ENCODE assay signal across 16 cellular contexts in genomic region chr11:35112056-35112845, GRCh38. TPM values are rescaled to one million over a fixed set of nuclear protein-coding genes. Genes with fewer than 3 reads are reported as not detected.
A peak's percentile ranks its signal among the peaks of the same experiment; 100 is the strongest.
DNase-seq lines count a peak whose midpoint lies in the region; ATAC-seq, FAIRE-seq and TF ChIP-seq lines count a peak whose summit lies in the region.
"Had no signal": no experiment of that assay in that cellular context is flagged by ENCODE, and none has a peak within 500 bp of the region (broad histone marks: within the 10 kb centered on the region; RNA-seq: fewer than 3 reads in every experiment).

No MANE protein-coding gene starts in this region.

- TF ChIP-seq RAD21 in A549 (conservative IDR thresholded peaks at IDR 0.05 in 1 of 2, IDR thresholded peaks at IDR 0.05 in 1 of 2) (no peak), IMR-90 (IDR thresholded peaks at IDR 0.05; ENCODE audit: low read length) (no peak)

- H3K9me3 ChIP-seq in A549: no peaks in the 10 kb centered on the region
- H3K9me3 ChIP-seq in IMR-90 (ENCODE audit: control insufficient read depth, insufficient read depth, low read length): no peaks in the 10 kb centered on the region
- H3K9me3 ChIP-seq in PC-9 (ENCODE audit: insufficient read depth, low read depth): no peaks in the 10 kb centered on the region
- H3K9me3 ChIP-seq in esophagus (ENCODE audit: control insufficient read depth in 2 of 2, insufficient read depth in 1 of 2, low read depth in 1 of 2, low read length in 1 of 2): no peaks in the 10 kb centered on the region
- no peaks in the 10 kb centered on the region for H3K9me3 ChIP-seq in CD4-positive, alpha-beta memory T cell (ENCODE audit: control insufficient read depth in 1 of 2, low read length in 2 of 2)
- H3K9me3 ChIP-seq: Peyer's patch had no signal

- H3K9me1 ChIP-seq in IMR-90 (ENCODE audit: insufficient read depth, low read length): peaks cover 16% of the 10 kb centered on the region

- peaks cover 34 to 52% (median 45%) of the 10 kb centered on the region in 4 donors for H3K4me1 Mint-ChIP-seq in CD4-positive, alpha-beta memory T cell

- H3F3A ChIP-seq in PC-9 (ENCODE audit: insufficient read depth, low read depth): peaks cover 28% of the 10 kb centered on the region; the same call in 1 of the 2 replicates

- DNase-seq in A549 (ENCODE audit: low read depth in 1 of 2, low spot score in 1 of 2) (no peak), IMR-90 (peak; percentile 20), PC-9 (peak in 1 of 2 experiments; percentile 34), NCI-H2196 treated with DMSO at 0.1 percent for 48 hours (lab: John Stamatoyannopoulos, UW; ENCODE audit: unreplicated experiment) (no peak)
- DNase-seq in CD4-positive, alpha-beta memory T cell: no peak
- DNase-seq: activated CD4-positive, alpha-beta T cell treated with anti-CD3 and anti-CD28 coated beads for 48 hours; Peyer's patch; stimulated activated CD4-positive, alpha-beta T cell treated with anti-CD3 and anti-CD28 coated beads, Interleukin-4, amount 100 ng/mL, for 24 hours had no signal

- no peaks in the 10 kb centered on the region; the same call in 1 of the 2 replicates for H3K9me2 ChIP-seq in PC-9 (ENCODE audit: insufficient read depth)

- H3K4me2 ChIP-seq in A549 (no peak overlapping the region), IMR-90 (ENCODE audit: low read depth, low read length) (no peak overlapping the region), PC-9 (peak overlapping the region; percentile 45)
- H3K4me2 ChIP-seq: KMS-11 had no signal

- CTCF ChIA-PET in A549 (lab: Yijun Ruan, JAX) (interaction anchor here (1.0 to 1.4 kb wide), 3 partner anchors 11 to 186 kb away, joined by 3 to 5 read pairs (median 3); no protein-coding TSS in a partner anchor), IMR-90 (lab: Yijun Ruan, JAX) (interaction anchor here (0.5 kb wide), 1 partner anchor 108 kb away, joined by 3 read pairs; no protein-coding TSS in a partner anchor), PC-9 (lab: Charles Lee) (interaction anchor here (0.6 to 1.5 kb wide), 3 partner anchors 30 to 115 kb away, joined by 3 to 9 read pairs (median 3); no protein-coding TSS in a partner anchor)
- CTCF ChIA-PET in CD4-positive, alpha-beta memory T cell (lab: Charles Lee; ENCODE audit: partially characterized antibody): no interaction called here

- TF ChIP-seq POLR2A in A549 (IDR thresholded peaks at IDR 0.05; ENCODE audit: low read length): no peak
- TF ChIP-seq POLR2A in IMR-90 (IDR thresholded peaks at IDR 0.05; ENCODE audit: low read depth, low read length): no peak

- no peak for TF ChIP-seq EP300 in A549 (IDR thresholded peaks at IDR 0.05)

- peak overlapping the region; percentile 80 for H2BK5ac ChIP-seq in IMR-90 (ENCODE audit: low read depth, low read length, poor library complexity, severe bottlenecking)

- WGBS in A549 (ENCODE audit: missing lambda C conversion rate): 67% methylated on average over 12 of the region's 13 CpGs
- 80% methylated on average over 1 of the region's 13 CpGs; no CpG with 5 or more reads in 1 of the 2 experiments for WGBS in IMR-90 (ENCODE audit: extremely low coverage in 2 of 2, insufficient read length in 1 of 2), 2 experiments
- WGBS in esophagus, 2 donors: 58 to 69% methylated on average over 13 of the region's 13 CpGs

- no peak overlapping the region for H2AK9ac ChIP-seq in IMR-90 (replicated peaks; ENCODE audit: low read depth, low read length, poor library complexity)

- peak overlapping the region; percentile 89 for H2BK20ac ChIP-seq in IMR-90 (ENCODE audit: low read depth, low read length)

- H3K4me3 ChIP-seq in A549 (no peak overlapping the region), IMR-90 (ENCODE audit: insufficient read depth, low read depth, low read length) (no peak overlapping the region), PC-9 (no peak overlapping the region), esophagus (ENCODE audit: low read depth in 1 of 2, low read length in 2 of 2) (no peak overlapping the region)
- no peak overlapping the region for H3K4me3 ChIP-seq in CD4-positive, alpha-beta memory T cell (ENCODE audit: low read length in 2 of 2)
- H3K4me3 ChIP-seq: BLaER1, Peyer's patch had no signal

- no peak for TF ChIP-seq CTCF in A549 (IDR thresholded peaks at IDR 0.05)
- no peak for TF ChIP-seq CTCF in IMR-90 (conservative IDR thresholded peaks at IDR 0.05; ENCODE audit: low read depth, low read length)
- no peak for TF ChIP-seq CTCF in PC-9 (conservative IDR thresholded peaks at IDR 0.05)

- H3K27ac ChIP-seq in A549: no peak overlapping the region; a peak in 2 of 6 replicates
- H3K27ac ChIP-seq in IMR-90 (ENCODE audit: insufficient read depth, low read length): no peak overlapping the region
- H3K27ac ChIP-seq in PC-9: peak overlapping the region; percentile 82
- H3K27ac ChIP-seq in esophagus (ENCODE audit: low read depth in 2 of 2, low read length in 1 of 2): peak overlapping the region; percentile 85 to 94
- no peak overlapping the region for H3K27ac ChIP-seq in CD4-positive, alpha-beta memory T cell (ENCODE audit: low read depth, low read length)
- H3K27ac ChIP-seq: KMS-11 had no signal

- H3K18ac ChIP-seq in IMR-90 (ENCODE audit: low read depth, low read length): peak overlapping the region; percentile 5; the same call in 1 of the 2 replicates

- peak overlapping the region; percentile 59 for H3K14ac ChIP-seq in IMR-90 (replicated peaks; ENCODE audit: low read depth, low read length)

- peak overlapping the region in 3 of 8 donors; percentile 1 to 78 (median 55) for H3K4me3 Mint-ChIP-seq in CD4-positive, alpha-beta memory T cell
- H3K4me3 Mint-ChIP-seq: stimulated activated effector memory CD8-positive, alpha-beta T cell treated with anti-CD3 and anti-CD28 coated beads, Interleukin-12 subunit alpha, Interleukin-12 subunit beta, amount 100 ng/mL, for 72 hours had no signal

- dilution Hi-C loops in IMR-90 (cut with HindIII; ENCODE audit: low sequenced_read_pairs, unreplicated experiment): no loop called here

- peak overlapping the region; percentile 86; the same call in 1 of the 2 replicates for H2BK120ac ChIP-seq in IMR-90 (ENCODE audit: low read depth, low read length)

- H3K4ac ChIP-seq in IMR-90 (ENCODE audit: low read depth, low read length): peak overlapping the region; percentile 77

- H2AFZ ChIP-seq in IMR-90 (replicated peaks; ENCODE audit: low read length, poor library complexity) (peak overlapping the region; percentile 78), PC-9 (no peak overlapping the region)

- in situ Hi-C loops in IMR-90 (cut with MboI; ENCODE audit: low sequenced_read_pairs): no loop called here

- H2AK5ac ChIP-seq in IMR-90 (ENCODE audit: low read depth, low read length): peak overlapping the region; percentile 92

- FAIRE-seq in A549 (lab: Jason Lieb, UNC): no peak
- FAIRE-seq: endometrium, urothelium cell line had no signal

- H4K5ac ChIP-seq in IMR-90 (ENCODE audit: low read depth, low read length): no peak overlapping the region

- H3K9ac ChIP-seq in IMR-90 (ENCODE audit: low read depth, low read length): no peak overlapping the region
- H3K9ac ChIP-seq: BLaER1, KMS-11 had no signal

- peak overlapping the region; percentile 59 for H2BK15ac ChIP-seq in IMR-90 (ENCODE audit: low read depth, low read length)

- intact Hi-C loops in IMR-90 (cut with micrococcal nuclease) (no loop called here), PC-9 (cut with micrococcal nuclease; ENCODE audit: unreplicated experiment) (loop anchor here (1.0 kb wide), 1 partner anchor 114 kb away; no protein-coding TSS in a partner anchor)
- intact Hi-C loops in CD4-positive, alpha-beta memory T cell (cut with micrococcal nuclease): no loop called here

- peaks cover 1% of the 10 kb centered on the region; the same call in 1 of the 2 replicates for H4K20me1 ChIP-seq in IMR-90 (ENCODE audit: insufficient read depth, low read length)
- no peaks in the 10 kb centered on the region for H4K20me1 ChIP-seq in PC-9 (ENCODE audit: insufficient read depth)
- H4K20me1 ChIP-seq: BLaER1 had no signal

- peak overlapping the region; percentile 52 to 89; a peak in 2 of 4 replicates for H4K8ac ChIP-seq in IMR-90 (ENCODE audit: low read depth in 2 of 2, low read length in 2 of 2)

- H3K27ac Mint-ChIP-seq in CD4-positive, alpha-beta memory T cell: peak overlapping the region in 2 of 7 donors; percentile 61 to 68

- H3K56ac ChIP-seq in IMR-90 (ENCODE audit: extremely low read depth, insufficient read depth, low read length): no peak overlapping the region

- no peaks in the 10 kb centered on the region for H3K36me3 Mint-ChIP-seq in CD4-positive, alpha-beta memory T cell
- H3K36me3 Mint-ChIP-seq: stimulated activated effector memory CD8-positive, alpha-beta T cell treated with anti-CD3 and anti-CD28 coated beads, Interleukin-12 subunit alpha, Interleukin-12 subunit beta, amount 100 ng/mL, for 72 hours had no signal

- H4K91ac ChIP-seq in IMR-90 (ENCODE audit: insufficient read depth, low read depth, low read length): peak overlapping the region; percentile 92

- ATAC-seq in A549 (no peak), IMR-90 (ENCODE audit: low read depth) (no peak), HG03159 (IDR thresholded peaks at IDR 0.05; ENCODE audit: unreplicated experiment) (no peak), HG03139 (IDR thresholded peaks at IDR 0.05; ENCODE audit: unreplicated experiment) (no peak)
- ATAC-seq: stimulated activated effector memory CD8-positive, alpha-beta T cell treated with anti-CD3 and anti-CD28 coated beads, Interleukin-12 subunit alpha, Interleukin-12 subunit beta, amount 100 ng/mL, for 72 hours had no signal

- H3K79me2 ChIP-seq in PC-9 (ENCODE audit: low read depth): no peaks in the 10 kb centered on the region

- no peaks in the 10 kb centered on the region for H3K27me3 Mint-ChIP-seq in CD4-positive, alpha-beta memory T cell

- H3K9me3 Mint-ChIP-seq in CD4-positive, alpha-beta memory T cell: no peaks in the 10 kb centered on the region
- H3K9me3 Mint-ChIP-seq: stimulated activated effector memory CD8-positive, alpha-beta T cell treated with anti-CD3 and anti-CD28 coated beads, Interleukin-12 subunit alpha, Interleukin-12 subunit beta, amount 100 ng/mL, for 72 hours had no signal

- BruUV-seq in IMR-90 (replicated peaks; lab: Mats Ljungman, UMichigan) (no TSS peak), PC-9 (replicated peaks; lab: Mats Ljungman, UMichigan) (no TSS peak)

- H3K23ac ChIP-seq in IMR-90 (ENCODE audit: low read depth, low read length): peak overlapping the region; percentile 6; the same call in 1 of the 2 replicates

- H3K27me3 ChIP-seq in IMR-90 (ENCODE audit: control insufficient read depth, insufficient read depth, low read length): no peaks in the 10 kb centered on the region
- H3K27me3 ChIP-seq in PC-9 (ENCODE audit: insufficient read depth, low read depth): no peaks in the 10 kb centered on the region
- H3K27me3 ChIP-seq in esophagus (ENCODE audit: control insufficient read depth in 1 of 2, insufficient read depth in 2 of 2, low read length in 2 of 2): no peaks in the 10 kb centered on the region
- no peaks in the 10 kb centered on the region for H3K27me3 ChIP-seq in CD4-positive, alpha-beta memory T cell (ENCODE audit: insufficient read depth, low read length)
- H3K27me3 ChIP-seq: BLaER1, Peyer's patch had no signal

- peaks cover 0 to 8% of the 10 kb centered on the region in 2 experiments; a peak in 1 of 4 replicates for H3K79me1 ChIP-seq in IMR-90 (ENCODE audit: low read depth in 1 of 2, low read length in 2 of 2)

- H3K4me1 ChIP-seq in A549 (peaks cover 19% of the 10 kb centered on the region), IMR-90 (ENCODE audit: control insufficient read depth, insufficient read depth, low read length) (peaks cover 21% of the 10 kb centered on the region), PC-9 (replicated peaks; ENCODE audit: insufficient read depth) (peaks cover 46% of the 10 kb centered on the region), esophagus (ENCODE audit: control insufficient read depth in 2 of 2, insufficient read depth in 2 of 2, low read length in 1 of 2) (peaks cover 2 to 26% of the 10 kb centered on the region in 2 donors)
- peaks cover 41% of the 10 kb centered on the region for H3K4me1 ChIP-seq in CD4-positive, alpha-beta memory T cell (ENCODE audit: insufficient read depth, low read length)

- H3K36me3 ChIP-seq in IMR-90 (ENCODE audit: control insufficient read depth, insufficient read depth, low read length) (no peaks in the 10 kb centered on the region), PC-9 (ENCODE audit: low read depth) (no peaks in the 10 kb centered on the region), esophagus (ENCODE audit: control insufficient read depth in 2 of 2, insufficient read depth in 2 of 2, low read length in 1 of 2) (no peaks in the 10 kb centered on the region)
- H3K36me3 ChIP-seq in CD4-positive, alpha-beta memory T cell (ENCODE audit: insufficient read depth, low read length): no peaks in the 10 kb centered on the region
- H3K36me3 ChIP-seq: BLaER1, Peyer's patch had no signal

- POLR2A ChIA-PET in A549 (lab: Yijun Ruan, JAX): no interaction called here
- POLR2A ChIA-PET in IMR-90 (lab: Charles Lee; ENCODE audit: unreplicated experiment): no interaction called here
- POLR2A ChIA-PET in PC-9 (lab: Charles Lee; ENCODE audit: unreplicated experiment): interaction anchor here (0.6 to 1.4 kb wide), 10 partner anchors 29 to 1338 kb away, joined by 3 to 19 read pairs (median 6); no protein-coding TSS in a partner anchor
- POLR2A ChIA-PET in CD4-positive, alpha-beta memory T cell (lab: Charles Lee; ENCODE audit: partially characterized antibody): interaction anchor here (2.7 kb wide), 1 partner anchor 28 kb away, joined by 8 read pairs; the partner anchor contains the start of gene CD44

RNA-seq across cellular contexts. Expression of gene CD44, which starts 26.7 kb away (rescaled TPM):
- polyA plus RNA-seq in A549 (2011; rRNA removed) (309 and 350 TPM in 2 replicates), A549 (2017; fragmentation: RNase III; extraction: RNeasy Plus Mini Kit Qiagen cat#74134 plus additional on column Dnase treatment) (545 to 587 TPM (median 585 TPM) in 3 replicates), IMR-90 (2012; rRNA removed) (947 and 1,094 TPM in 2 replicates), esophagus (100 to 1,000 TPM; 130 to 161 TPM)
- 153 and 218 TPM in 2 replicates for polyA plus RNA-seq in A549 (2012; cell fraction: cytosol; rRNA removed)
- polyA plus RNA-seq in A549 (2012; cell fraction: nucleus; rRNA removed): 265 and 417 TPM in 2 replicates
- 385 and 445 TPM in 2 replicates for polyA minus RNA-seq in A549 (2011; rRNA and poly(A)+ RNA removed)
- total RNA-seq in IMR-90 (2012; rRNA removed) (341 and 357 TPM in 2 replicates), PC-9 (2021) (775 and 872 TPM in 2 replicates)
- polyA plus RNA-seq in IMR-90 (2012; cell fraction: cytosol; rRNA removed): 502 and 1,091 TPM in 2 replicates
- polyA plus RNA-seq in IMR-90 (2012; cell fraction: nucleus; rRNA removed; ENCODE audit: low replicate concordance): 461 and 652 TPM in 2 replicates
- total RNA-seq in CD4-positive, alpha-beta memory T cell: 100 to 1,000 TPM; 808 to 809 TPM
- 100 to 1,000 TPM; 390 to 554 TPM for polyA plus RNA-seq in CD4-positive, alpha-beta memory T cell

Comparison
In these comparisons a context has a peak if more than half of its experiments do, and no peak if none do; other contexts are left out.
1. H3K27ac ChIP-seq: peak in PC-9 (single experiment) and esophagus (2 of 2); none in A549 (0 of 2), IMR-90 (single experiment) and CD4-positive, alpha-beta memory T cell (single experiment).
2. POLR2A ChIA-PET loops: an anchor here in PC-9 (0.6 to 1.4 kb wide) and CD4-positive, alpha-beta memory T cell (2.7 kb wide); none called in A549 and IMR-90.